13 cellular contexts compared by ENCODE assay signal in the genomic region with DNA sequence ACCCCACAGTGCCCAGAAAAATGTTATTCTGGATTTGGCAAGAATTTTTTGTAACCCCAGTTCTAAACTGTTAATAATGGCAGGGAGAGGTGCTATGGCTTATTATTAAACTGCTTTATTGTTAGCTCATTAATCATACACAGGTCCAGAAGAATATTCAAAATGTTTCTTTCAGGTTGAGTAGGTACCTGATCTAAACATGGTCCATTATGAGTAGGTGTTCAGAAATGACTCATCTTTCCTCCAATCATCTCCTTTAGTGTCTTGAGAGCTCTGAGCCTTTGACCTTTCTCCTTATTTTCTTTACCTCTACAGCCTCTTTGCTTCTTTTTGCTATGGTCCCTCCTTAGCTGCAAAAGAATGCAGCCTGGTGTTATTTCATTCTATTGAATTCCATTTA.
DNase-seq lines count a peak whose midpoint lies in the region; ATAC-seq lines count a peak whose summit lies in the region.
"Had no signal": no experiment of that assay in that cellular context is flagged by ENCODE, and none has a peak within 500 bp of the region (broad histone marks: within the 10 kb centered on the region; RNA-seq: fewer than 3 reads in every experiment).

No MANE protein-coding gene starts in this region.

- H3K27me3 Mint-ChIP-seq in activated CD8-positive, alpha-beta memory T cell treated with anti-CD3 and anti-CD28 coated beads, Interleukin-2, amount 10 ng/mL, durations not matched to agents 7 days and 5 days: no peaks in the 10 kb centered on the region
- H3K27me3 Mint-ChIP-seq: activated CD4-positive, alpha-beta memory T cell treated with anti-CD3 and anti-CD28 coated beads, Interleukin-2, amount 10 ng/mL, durations not matched to agents 7 days and 5 days had no signal

- no peak overlapping the region for H2AK5ac ChIP-seq in mesendoderm (ENCODE audit: low read length)

- H2BK5ac ChIP-seq in mesendoderm (ENCODE audit: low read length): no peak overlapping the region

- no peak overlapping the region for H3K4ac ChIP-seq in mesendoderm (ENCODE audit: low read depth, low read length)

- H3K9me3 Mint-ChIP-seq in activated CD8-positive, alpha-beta memory T cell treated with anti-CD3 and anti-CD28 coated beads, Interleukin-2, amount 10 ng/mL, durations not matched to agents 7 days and 5 days (ENCODE audit: low read depth): no peaks in the 10 kb centered on the region

- no peaks in the 10 kb centered on the region for H3K79me1 ChIP-seq in mesendoderm (ENCODE audit: low read length)

- no peak for DNase-seq in activated CD8-positive, alpha-beta memory T cell treated with anti-CD3 and anti-CD28 coated beads, Interleukin-2, amount 10 ng/mL, durations not matched to agents 7 days and 5 days
- no peak for DNase-seq in activated CD8-positive, alpha-beta memory T cell treated with anti-CD3 and anti-CD28 coated beads, Interleukin-2, amount 50 U/mL, for 4 hours
- no peak for DNase-seq in mesendoderm
- DNase-seq in putamen (ENCODE audit: low spot score): no peak
- DNase-seq in stimulated activated CD4-positive, alpha-beta T cell treated with anti-CD3 and anti-CD28 coated beads, Interleukin-2, amount 100 ng/mL, for 24 hours: no peak
- DNase-seq in EL: no peak
- DNase-seq: activated CD4-positive, alpha-beta memory T cell treated with anti-CD3 and anti-CD28 coated beads, Interleukin-2, amount 10 ng/mL, durations not matched to agents 7 days and 5 days; amygdala; DMS79 treated with DMSO at 0.1 percent for 48 hours; endodermal cell; HCEC 1CT had no signal

- H3K27ac ChIP-seq in mesendoderm (ENCODE audit: low read depth, low read length): no peak overlapping the region

- CTCF ChIA-PET in activated CD8-positive, alpha-beta memory T cell treated with anti-CD3 and anti-CD28 coated beads, Interleukin-2, amount 10 ng/mL, durations not matched to agents 7 days and 5 days (lab: Charles Lee): no interaction called here

- no peaks in the 10 kb centered on the region for H3K4me1 ChIP-seq in mesendoderm (ENCODE audit: control insufficient read depth, low read depth, low read length)

- no peaks in the 10 kb centered on the region for H3K36me3 Mint-ChIP-seq in activated CD8-positive, alpha-beta memory T cell treated with anti-CD3 and anti-CD28 coated beads, Interleukin-2, amount 10 ng/mL, durations not matched to agents 7 days and 5 days

- H3K27ac Mint-ChIP-seq in activated CD8-positive, alpha-beta memory T cell treated with anti-CD3 and anti-CD28 coated beads, Interleukin-2, amount 10 ng/mL, durations not matched to agents 7 days and 5 days: no peak overlapping the region
- H3K27ac Mint-ChIP-seq: activated CD4-positive, alpha-beta memory T cell treated with anti-CD3 and anti-CD28 coated beads, Interleukin-2, amount 10 ng/mL, durations not matched to agents 7 days and 5 days; endodermal cell had no signal

- H3K18ac ChIP-seq in mesendoderm (ENCODE audit: low read length): no peak overlapping the region

- no peak overlapping the region for H3K4me3 ChIP-seq in mesendoderm (ENCODE audit: low read length)

- H3K36me3 ChIP-seq in mesendoderm (ENCODE audit: control insufficient read depth, insufficient read depth, low read length): no peaks in the 10 kb centered on the region

- ATAC-seq in activated CD8-positive, alpha-beta memory T cell treated with anti-CD3 and anti-CD28 coated beads, Interleukin-2, amount 10 ng/mL, durations not matched to agents 7 days and 5 days: peak; percentile 78
- peak; percentile 98 for ATAC-seq in GM21515 (IDR thresholded peaks at IDR 0.05; ENCODE audit: unreplicated experiment)
- ATAC-seq in HG03064 (IDR thresholded peaks at IDR 0.05; ENCODE audit: low read depth, unreplicated experiment): peak; percentile 95

- H3K56ac ChIP-seq in mesendoderm (ENCODE audit: low read length): no peak overlapping the region

- peak overlapping the region; percentile 92 for H2BK15ac ChIP-seq in mesendoderm (replicated peaks; ENCODE audit: low read depth)

- no peaks in the 10 kb centered on the region for H3K27me3 ChIP-seq in mesendoderm (ENCODE audit: insufficient read depth, low read length, poor library complexity)

- H4K8ac ChIP-seq in mesendoderm (ENCODE audit: low read depth, low read length): no peak overlapping the region

- no peak overlapping the region for H3K23ac ChIP-seq in mesendoderm (ENCODE audit: low read length)

- no peak overlapping the region for H3K9ac ChIP-seq in mesendoderm (ENCODE audit: low read length)

- H3K4me3 Mint-ChIP-seq in activated CD8-positive, alpha-beta memory T cell treated with anti-CD3 and anti-CD28 coated beads, Interleukin-2, amount 10 ng/mL, durations not matched to agents 7 days and 5 days: no peak overlapping the region
- H3K4me3 Mint-ChIP-seq: activated CD4-positive, alpha-beta memory T cell treated with anti-CD3 and anti-CD28 coated beads, Interleukin-2, amount 10 ng/mL, durations not matched to agents 7 days and 5 days; endodermal cell had no signal

- no peak overlapping the region for H3K4me2 ChIP-seq in mesendoderm (ENCODE audit: low read length)

- no peaks in the 10 kb centered on the region for H3K79me2 ChIP-seq in mesendoderm (ENCODE audit: control insufficient read depth, insufficient read depth, low read length)

- no peak overlapping the region for H2BK120ac ChIP-seq in mesendoderm (ENCODE audit: low read depth, low read length)

- H4K5ac ChIP-seq in mesendoderm (ENCODE audit: low read length): no peak overlapping the region

- peaks cover 20% of the 10 kb centered on the region for H3K4me1 Mint-ChIP-seq in activated CD8-positive, alpha-beta memory T cell treated with anti-CD3 and anti-CD28 coated beads, Interleukin-2, amount 10 ng/mL, durations not matched to agents 7 days and 5 days
